In the genomic region with DNA sequence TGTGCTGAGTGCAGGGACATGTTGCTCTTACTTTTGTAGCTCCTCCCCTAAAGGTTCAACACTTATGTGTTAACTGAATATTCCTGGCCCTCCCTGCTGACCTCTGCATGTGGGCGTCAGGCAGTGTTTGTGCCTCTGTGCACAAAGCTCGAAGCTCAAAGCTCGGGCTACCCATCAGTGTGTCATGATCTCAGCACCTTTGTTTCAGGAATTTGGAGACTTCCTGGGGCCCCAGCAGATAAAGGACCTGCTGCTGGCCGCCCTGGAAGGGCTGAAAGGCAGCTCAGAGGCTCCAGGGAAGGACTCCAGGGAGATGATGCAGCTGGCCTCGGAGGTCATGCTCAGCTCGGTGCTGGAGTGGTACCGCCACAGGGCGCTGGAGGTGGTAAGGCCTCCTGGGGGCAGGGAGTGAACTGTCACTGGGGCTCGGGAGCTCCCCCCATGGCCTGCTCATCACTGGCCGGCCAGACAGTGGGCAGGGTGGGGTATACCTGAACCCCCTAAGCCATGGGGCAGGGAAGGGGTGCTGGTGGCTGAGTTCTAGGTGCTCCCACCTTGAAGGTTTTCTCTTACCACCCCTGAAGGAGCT, we compare ENCODE assay signal across 1 cellular context.
TF ChIP-seq lines count a peak whose summit lies in the region.

No MANE protein-coding gene starts in this region.

TF ChIP-seq in GM23338, 12 proteins besides CTCF, POLR2A, EP300 and RAD21:
- no peak for TF ChIP-seq ZNF462 (CRISPR knock-in tag; IDR thresholded peaks at IDR 0.05)
- TF ChIP-seq ETS1 (IDR thresholded peaks at IDR 0.05): no peak
- TF ChIP-seq REST (IDR thresholded peaks at IDR 0.05; ENCODE audit: unreplicated experiment): no peak
- no peak for TF ChIP-seq ZNF331 (CRISPR knock-in tag; IDR thresholded peaks at IDR 0.05; ENCODE audit: low read depth)
- TF ChIP-seq EZH2phosphoT487 (IDR thresholded peaks at IDR 0.05; ENCODE audit: unreplicated experiment): no peak
- no peak for TF ChIP-seq STAT1 (IDR thresholded peaks at IDR 0.05; ENCODE audit: unreplicated experiment)
